13 cellular contexts compared by ENCODE assay signal in the genomic region with DNA sequence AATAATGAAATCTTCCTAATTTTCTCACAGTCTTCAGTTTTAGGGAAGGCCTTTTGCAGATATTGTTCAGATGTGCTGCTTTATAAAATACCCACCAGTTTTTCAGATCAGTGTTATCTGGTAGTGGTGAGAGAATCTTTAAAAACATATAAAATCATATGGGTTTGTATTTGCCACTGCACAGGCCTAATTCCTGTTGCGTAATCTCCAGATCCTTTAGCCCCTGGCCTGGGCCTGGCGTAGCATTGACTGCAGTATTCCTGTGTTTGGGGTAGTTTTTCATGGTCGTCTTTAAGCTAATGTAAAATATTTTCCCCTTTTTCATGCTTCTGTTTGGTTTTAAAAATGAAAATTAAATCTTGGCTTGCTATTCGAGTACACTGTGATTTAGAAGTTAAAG. TPM values are rescaled to one million over a fixed set of nuclear protein-coding genes. Genes with fewer than 3 reads are reported as not detected.
DNase-seq lines count a peak whose midpoint lies in the region; ATAC-seq and TF ChIP-seq lines count a peak whose summit lies in the region.
"Had no signal": no experiment of that assay in that cellular context is flagged by ENCODE, and none has a peak within 500 bp of the region (broad histone marks: within the 10 kb centered on the region; RNA-seq: fewer than 3 reads in every experiment).

No MANE protein-coding gene starts in this region.

- H3K4me3 ChIP-seq in AG10803 (ENCODE audit: low read length) (peak overlapping the region; percentile 2; the same call in 1 of the 2 replicates), SK-N-SH (ENCODE audit: low read depth in 2 of 2, low read length in 1 of 2) (no peak overlapping the region), fibroblast of mammary gland (ENCODE audit: control insufficient read depth, low read depth, low read length) (no peak overlapping the region), mesenchymal stem cell (ENCODE audit: insufficient read depth in 1 of 2, low read depth in 1 of 2, low read length in 2 of 2) (peak overlapping the region in 1 of 2 experiments; percentile 59), WERI-Rb-1 (ENCODE audit: low read depth, low read length) (no peak overlapping the region)

- POLR2A ChIA-PET in SK-N-SH (lab: Yijun Ruan, JAX): no interaction called here

- H3K9me3 Mint-ChIP-seq in stimulated activated naive B cell treated with anti-CD40 and anti-IgM and Interleukin-4, amounts not matched to agents 10 μg/mL and 1 μg/mL and 100 μg/mL, for 72 hours: peaks cover 6 to 7% of the 10 kb centered on the region in 2 donors
- H3K9me3 Mint-ChIP-seq: activated naive CD8-positive, alpha-beta T cell treated with anti-CD3 and anti-CD28 coated beads, Interleukin-2, amount 50 U/mL, for 24 hours had no signal

- no peak overlapping the region for H3K23ac ChIP-seq in mesenchymal stem cell (ENCODE audit: low read length in 2 of 2)

- CTCF ChIA-PET in SK-N-SH (lab: Yijun Ruan, JAX): no interaction called here

- no peaks in the 10 kb centered on the region for H3K27me3 Mint-ChIP-seq in stimulated activated naive B cell treated with anti-CD40 and anti-IgM and Interleukin-4, amounts not matched to agents 10 μg/mL and 1 μg/mL and 100 μg/mL, for 72 hours
- H3K27me3 Mint-ChIP-seq: activated naive CD8-positive, alpha-beta T cell treated with anti-CD3 and anti-CD28 coated beads, Interleukin-2, amount 50 U/mL, for 24 hours had no signal

- WGBS in SK-N-SH (ENCODE audit: low lambda C conversion rate): 82% methylated on average over 4 of the region's 4 CpGs
- WGBS in mesenchymal stem cell: 83% methylated on average over 4 of the region's 4 CpGs

- no peak for ATAC-seq in HG03442 (IDR thresholded peaks at IDR 0.05; ENCODE audit: unreplicated experiment)
- no peak for ATAC-seq in stimulated activated naive B cell treated with anti-CD40 and anti-IgM and Interleukin-4, amounts not matched to agents 10 μg/mL and 1 μg/mL and 100 μg/mL, for 72 hours (replicated peaks)
- ATAC-seq: activated CD4-positive, CD25-positive, alpha-beta regulatory T cell treated with anti-CD3 and anti-CD28 coated beads, Interleukin-2, amount 50 U/mL, for 24 hours; activated naive CD8-positive, alpha-beta T cell treated with anti-CD3 and anti-CD28 coated beads, Interleukin-2, amount 50 U/mL, for 24 hours had no signal

- TF ChIP-seq CTCF in AG10803 (conservative IDR thresholded peaks at IDR 0.05; ENCODE audit: low read length) (no peak), SK-N-SH (IDR thresholded peaks at IDR 0.05) (no peak), fibroblast of mammary gland (conservative IDR thresholded peaks at IDR 0.05; ENCODE audit: control insufficient read depth, insufficient read depth, low read depth, low read length) (no peak), WERI-Rb-1 (IDR thresholded peaks at IDR 0.05; ENCODE audit: low read depth, low read length) (no peak)

- no peak overlapping the region for H3K4ac ChIP-seq in mesenchymal stem cell (ENCODE audit: low read depth in 1 of 2, low read length in 2 of 2)

- peaks cover 18% of the 10 kb centered on the region for H3K79me1 ChIP-seq in mesenchymal stem cell (replicated peaks; ENCODE audit: low read length, poor library complexity, severe bottlenecking)

- H3K27ac Mint-ChIP-seq in stimulated activated naive B cell treated with anti-CD40 and anti-IgM and Interleukin-4, amounts not matched to agents 10 μg/mL and 1 μg/mL and 100 μg/mL, for 72 hours: no peak overlapping the region
- H3K27ac Mint-ChIP-seq: activated naive CD8-positive, alpha-beta T cell treated with anti-CD3 and anti-CD28 coated beads, Interleukin-2, amount 50 U/mL, for 24 hours had no signal

- H3K9me3 ChIP-seq in SK-N-SH: no peaks in the 10 kb centered on the region
- no peaks in the 10 kb centered on the region for H3K9me3 ChIP-seq in mesenchymal stem cell (ENCODE audit: control insufficient read depth, low read length)
- H3K9me3 ChIP-seq in WERI-Rb-1 (ENCODE audit: severe bottlenecking): no peaks in the 10 kb centered on the region
- H3K9me3 ChIP-seq: neutrophil had no signal

- no peak overlapping the region for H2BK12ac ChIP-seq in mesenchymal stem cell (ENCODE audit: low read length in 2 of 2)

- H3K27ac ChIP-seq in SK-N-SH (ENCODE audit: low read depth in 2 of 2, low read length in 1 of 2) (peak overlapping the region in 1 of 2 experiments; percentile 22; a peak in 1 of 4 replicates), mesenchymal stem cell (ENCODE audit: low read length, poor library complexity, severe bottlenecking) (no peak overlapping the region), WERI-Rb-1 (no peak overlapping the region)
- H3K27ac ChIP-seq: neutrophil had no signal

- H3K4me1 Mint-ChIP-seq in stimulated activated naive B cell treated with anti-CD40 and anti-IgM and Interleukin-4, amounts not matched to agents 10 μg/mL and 1 μg/mL and 100 μg/mL, for 72 hours: peaks cover 11 to 16% of the 10 kb centered on the region in 2 donors

- H3K18ac ChIP-seq in mesenchymal stem cell (ENCODE audit: low read depth in 1 of 2, low read length in 2 of 2): no peak overlapping the region

- peaks cover 3 to 7% of the 10 kb centered on the region in 2 donors for H3K36me3 Mint-ChIP-seq in stimulated activated naive B cell treated with anti-CD40 and anti-IgM and Interleukin-4, amounts not matched to agents 10 μg/mL and 1 μg/mL and 100 μg/mL, for 72 hours

- H3K4me1 ChIP-seq in SK-N-SH (ENCODE audit: control insufficient read depth in 1 of 2, insufficient read depth in 2 of 2, low read depth in 1 of 2, low read length in 1 of 2) (peaks cover 0 to 27% of the 10 kb centered on the region in 2 experiments; a peak in 2 of 4 replicates), mesenchymal stem cell (ENCODE audit: control insufficient read depth, insufficient read depth, low read depth, low read length) (peaks cover 6% of the 10 kb centered on the region)

- H2BK120ac ChIP-seq in mesenchymal stem cell (ENCODE audit: low read depth, low read length): no peak overlapping the region

- H3K27me3 ChIP-seq in SK-N-SH (ENCODE audit: insufficient read depth) (no peaks in the 10 kb centered on the region), mesenchymal stem cell (ENCODE audit: control insufficient read depth in 1 of 2, insufficient read depth in 1 of 2, low read length in 2 of 2) (no peaks in the 10 kb centered on the region), WERI-Rb-1 (ENCODE audit: insufficient read depth, low read depth, severe bottlenecking) (no peaks in the 10 kb centered on the region)
- H3K27me3 ChIP-seq: neutrophil had no signal

- H4K8ac ChIP-seq in mesenchymal stem cell (ENCODE audit: low read length): no peak overlapping the region

- no peak overlapping the region for H2BK5ac ChIP-seq in mesenchymal stem cell (ENCODE audit: low read depth, low read length, poor library complexity, severe bottlenecking)

- 0 out of 2 replicates have a peak, but pooled peaks cover 3% of the 10 kb centered on the region for H3K79me2 ChIP-seq in SK-N-SH (ENCODE audit: insufficient read depth)

- TF ChIP-seq RAD21 in SK-N-SH (IDR thresholded peaks at IDR 0.05; ENCODE audit: low read length): no peak

- H3K36me3 ChIP-seq in SK-N-SH (replicated peaks in 1 of 2; ENCODE audit: control insufficient read depth in 1 of 2, insufficient read depth in 2 of 2, low read length in 1 of 2) (no peaks in the 10 kb centered on the region), mesenchymal stem cell (ENCODE audit: control insufficient read depth in 1 of 2, insufficient read depth in 2 of 2, low read depth in 1 of 2, low read length in 2 of 2) (no peaks in the 10 kb centered on the region), WERI-Rb-1 (no peaks in the 10 kb centered on the region)
- H3K36me3 ChIP-seq: neutrophil had no signal

- no peak overlapping the region for H4K91ac ChIP-seq in mesenchymal stem cell (ENCODE audit: low read length)

- DNase-seq in AG10803 (ENCODE audit: low read depth): peak; percentile 41
- peak; percentile 57 for DNase-seq in SK-N-SH
- DNase-seq in fibroblast of mammary gland (ENCODE audit: low read depth): peak; percentile 57
- DNase-seq in mesenchymal stem cell: peak; percentile 26
- DNase-seq in NCI-H187 treated with DMSO at 0.1 percent for 48 hours (lab: John Stamatoyannopoulos, UW): no peak
- DNase-seq in WERI-Rb-1: no peak
- no peak for DNase-seq in stimulated activated naive B cell treated with anti-CD40 and anti-IgM and Interleukin-4, amounts not matched to agents 10 μg/mL and 1 μg/mL and 100 μg/mL, for 72 hours
- DNase-seq: activated CD8-positive, alpha-beta memory T cell treated with anti-CD3 and anti-CD28 coated beads, Interleukin-2, amount 50 U/mL, for 48 hours; activated naive CD8-positive, alpha-beta T cell treated with anti-CD3 and anti-CD28 coated beads, Interleukin-2, amount 50 U/mL, for 24 hours; DMS53 had no signal

- H2AK5ac ChIP-seq in mesenchymal stem cell (ENCODE audit: low read length, severe bottlenecking): no peak overlapping the region

- no peak overlapping the region for H3K14ac ChIP-seq in mesenchymal stem cell (ENCODE audit: low read length in 2 of 2)

- H2AFZ ChIP-seq in SK-N-SH (ENCODE audit: low read depth): no peak overlapping the region
- no peak overlapping the region for H2AFZ ChIP-seq in mesenchymal stem cell (ENCODE audit: low read depth, low read length)

- no peak for TF ChIP-seq EP300 in SK-N-SH (IDR thresholded peaks at IDR 0.05; ENCODE audit: borderline replicate concordance in 1 of 2, low read depth in 1 of 2, low read length in 1 of 2)

- H3K4me2 ChIP-seq in SK-N-SH (no peak overlapping the region), mesenchymal stem cell (ENCODE audit: low read length, poor library complexity, severe bottlenecking) (no peak overlapping the region)

- peaks cover 7% of the 10 kb centered on the region for H3F3A ChIP-seq in SK-N-SH (replicated peaks; ENCODE audit: insufficient read depth)

- H4K20me1 ChIP-seq in SK-N-SH (ENCODE audit: insufficient read depth): no peaks in the 10 kb centered on the region

- H3K9me2 ChIP-seq in SK-N-SH: no peaks in the 10 kb centered on the region

- H3K9ac ChIP-seq in SK-N-SH (no peak overlapping the region), mesenchymal stem cell (ENCODE audit: low read length) (peak overlapping the region; percentile 85)

- no peak overlapping the region for H2BK15ac ChIP-seq in mesenchymal stem cell (ENCODE audit: low read depth, poor library complexity, severe bottlenecking)

- no peak overlapping the region for H3K4me3 Mint-ChIP-seq in stimulated activated naive B cell treated with anti-CD40 and anti-IgM and Interleukin-4, amounts not matched to agents 10 μg/mL and 1 μg/mL and 100 μg/mL, for 72 hours
- H3K4me3 Mint-ChIP-seq: activated naive CD8-positive, alpha-beta T cell treated with anti-CD3 and anti-CD28 coated beads, Interleukin-2, amount 50 U/mL, for 24 hours had no signal

TF ChIP-seq in SK-N-SH, 30 proteins besides CTCF, POLR2A, EP300 and RAD21:
- TF ChIP-seq YY1 (IDR thresholded peaks at IDR 0.05; ENCODE audit: low read depth): no peak

RNA-seq across cellular contexts. Expression of a gene that starts 43.2 kb away (rescaled TPM):
- 2.6 and 2.8 TPM in 2 replicates for polyA plus RNA-seq in SK-N-SH (2012; rRNA removed)
- polyA plus RNA-seq in SK-N-SH (2012; cell fraction: cytosol; rRNA removed): 2.5 and 3.0 TPM in 2 replicates
- 3.4 and 3.5 TPM in 2 replicates for polyA plus RNA-seq in SK-N-SH (2012; cell fraction: nucleus; rRNA removed)
- polyA plus RNA-seq in mesenchymal stem cell (2013, experiment 1 of 2): 4.9 TPM
- 4.4 TPM for polyA plus RNA-seq in mesenchymal stem cell (2013, experiment 2 of 2)

RNA-seq across cellular contexts. Expression of a gene that starts 44.8 kb away (rescaled TPM):
- polyA plus RNA-seq in SK-N-SH (2012; rRNA removed): 20.7 and 27.1 TPM in 2 replicates
- 21.0 and 23.2 TPM in 2 replicates for polyA plus RNA-seq in SK-N-SH (2012; cell fraction: cytosol; rRNA removed)
- polyA plus RNA-seq in SK-N-SH (2012; cell fraction: nucleus; rRNA removed): 39.3 and 40.7 TPM in 2 replicates
- polyA plus RNA-seq in mesenchymal stem cell (2013, experiment 1 of 2): 4.5 TPM
- polyA plus RNA-seq in mesenchymal stem cell (2013, experiment 2 of 2): 4.7 TPM

Comparison
In these comparisons a context has a peak if more than half of its experiments do, and no peak if none do; other contexts are left out.
1. DNase-seq: peak in AG10803 (single experiment), SK-N-SH (single experiment), fibroblast of mammary gland (single experiment) and mesenchymal stem cell (single experiment); none in NCI-H187 treated with DMSO at 0.1 percent for 48 hours (single experiment), WERI-Rb-1 (single experiment) and stimulated activated naive B cell treated with anti-CD40 and anti-IgM and Interleukin-4, amounts not matched to agents 10 μg/mL and 1 μg/mL and 100 μg/mL, for 72 hours (single experiment).